Comparison of ENCODE assay signal across 8 cellular contexts in genomic region chrX:19344661-19345060, GRCh38. TPM values are rescaled to one million over a fixed set of nuclear protein-coding genes. Genes with fewer than 3 reads are reported as not detected.
DNase-seq lines count a peak whose midpoint lies in the region; ATAC-seq and TF ChIP-seq lines count a peak whose summit lies in the region.

No MANE protein-coding gene starts in this region.

- peak overlapping the region; percentile 84; the same call in 1 of the 2 replicates for H3K27ac Mint-ChIP-seq in HFFc6
- peak overlapping the region; percentile 75 for H3K27ac Mint-ChIP-seq in MCF 10A (ENCODE audit: low read depth, unreplicated experiment)

- peak overlapping the region; percentile 82 to 84 for H3K27ac ChIP-seq in mucosa of rectum (ENCODE audit: low read depth in 2 of 2, low read length in 2 of 2)

- BruUV-seq in MCF 10A (replicated peaks; lab: Mats Ljungman, UMichigan), result no TSS peak

- CTCF ChIA-PET in AG04449 (lab: Yijun Ruan, JAX), result no interaction called here
- CTCF ChIA-PET in MCF 10A (lab: Yijun Ruan, JAX), result interaction anchor here (0.7 kb wide), 1 partner anchor 1969 kb away, joined by 3 read pairs; no protein-coding TSS in a partner anchor

- H3K9ac ChIP-seq in mucosa of rectum (ENCODE audit: low read depth in 1 of 2, low read length in 2 of 2), result peak overlapping the region; percentile 81 to 85

- DNase-seq in AG04449 (ENCODE audit: low read depth, low spot score) (no peak), HFFc6 (no peak), MCF 10A (ENCODE audit: unreplicated experiment) (no peak), NCI-H2107 (lab: John Stamatoyannopoulos, UW) (no peak)

- H3K4me3 Mint-ChIP-seq in HFFc6, result peak overlapping the region; percentile 87
- H3K4me3 Mint-ChIP-seq in MCF 10A (ENCODE audit: unreplicated experiment), result peak overlapping the region; percentile 81

- H3K9me3 Mint-ChIP-seq in HFFc6 (no peaks in the 10 kb centered on the region), MCF 10A (ENCODE audit: unreplicated experiment) (no peaks in the 10 kb centered on the region)

- TF ChIP-seq CTCF in AG04449 (IDR thresholded peaks at IDR 0.05; ENCODE audit: insufficient read depth, low read length, missing control alignments) (no peak), HFFc6 (IDR thresholded peaks at IDR 0.05) (no peak), MCF 10A (IDR thresholded peaks at IDR 0.05; ENCODE audit: unreplicated experiment) (no peak)

- H3K4me1 Mint-ChIP-seq in HFFc6 (ENCODE audit: low read depth) (peaks cover 25% of the 10 kb centered on the region), MCF 10A (ENCODE audit: insufficient read depth, unreplicated experiment) (peaks cover 12% of the 10 kb centered on the region)

- H3K27me3 Mint-ChIP-seq in HFFc6 (ENCODE audit: insufficient read depth) (no peaks in the 10 kb centered on the region), MCF 10A (ENCODE audit: insufficient read depth, unreplicated experiment) (no peaks in the 10 kb centered on the region)

- intact Hi-C loops in MCF 10A (cut with micrococcal nuclease), result no loop called here

- ATAC-seq in GM19324 (IDR thresholded peaks at IDR 0.05; ENCODE audit: low FRiP score, unreplicated experiment) (no peak), GM21825 (IDR thresholded peaks at IDR 0.05; ENCODE audit: unreplicated experiment) (no peak), GM21367 (IDR thresholded peaks at IDR 0.05; ENCODE audit: unreplicated experiment) (no peak)

- peaks cover 0 to 4% of the 10 kb centered on the region in 2 donors for H3K4me1 ChIP-seq in mucosa of rectum (ENCODE audit: control insufficient read depth in 2 of 2, insufficient read depth in 2 of 2, low read length in 2 of 2)

- H3K36me3 Mint-ChIP-seq in HFFc6 (ENCODE audit: low read depth) (no peaks in the 10 kb centered on the region), MCF 10A (ENCODE audit: insufficient read depth, unreplicated experiment) (no peaks in the 10 kb centered on the region)

- POLR2A ChIA-PET in AG04449 (lab: Yijun Ruan, JAX) (no interaction called here), MCF 10A (lab: Yijun Ruan, JAX) (interaction anchor here (1.0 to 1.1 kb wide), 2 partner anchors 16 to 353 kb away, joined by 3 read pairs; no protein-coding TSS in a partner anchor)

- H3K9me3 ChIP-seq in mucosa of rectum (ENCODE audit: control insufficient read depth in 2 of 2, low read length in 2 of 2), result no peaks in the 10 kb centered on the region

- peaks cover 2 to 6% of the 10 kb centered on the region in 2 donors for H3K36me3 ChIP-seq in mucosa of rectum (ENCODE audit: control insufficient read depth in 2 of 2, insufficient read depth in 2 of 2, low read length in 2 of 2)

- H3K27me3 ChIP-seq in mucosa of rectum (ENCODE audit: control insufficient read depth in 2 of 2, insufficient read depth in 2 of 2, low read length in 2 of 2), result no peaks in the 10 kb centered on the region

- H3K4me3 ChIP-seq in AG04449 (ENCODE audit: low read depth, low read length) (peak overlapping the region; percentile 72), mucosa of rectum (ENCODE audit: low read length in 2 of 2) (peak overlapping the region; percentile 83 to 87)

RNA-seq across cellular contexts. Expression of gene PDHA1, which starts 0.9 kb away (rescaled TPM):
- 100 to 1,000 TPM; 153 to 182 (median 162) TPM for total RNA-seq in HFFc6 (2021; fragmentation: NEBNext Ultra II Directional; extraction: Animal tissue kit (Norgen Biotek cat#: 25700))
- total RNA-seq in MCF 10A (2022), result 177 and 220 TPM in 2 replicates
